12 cellular contexts compared by ENCODE assay signal in genomic region chr17:42347606-42348005, GRCh38. TPM values are rescaled to one million over a fixed set of nuclear protein-coding genes. Genes with fewer than 3 reads are reported as not detected.
DNase-seq lines count a peak whose midpoint lies in the region; ATAC-seq and TF ChIP-seq lines count a peak whose summit lies in the region.
"Had no signal": no experiment of that assay in that cellular context is flagged by ENCODE, and none has a peak within 500 bp of the region (broad histone marks: within the 10 kb centered on the region; RNA-seq: fewer than 3 reads in every experiment).

No MANE protein-coding gene starts in this region.

- H3K9me3 ChIP-seq in aorta (ENCODE audit: control insufficient read depth, low read length), result no peaks in the 10 kb centered on the region
- H3K9me3 ChIP-seq: BE2C had no signal

- peaks cover 61% of the 10 kb centered on the region for H3K36me3 Mint-ChIP-seq in stimulated activated naive CD8-positive, alpha-beta T cell treated with anti-CD3 and anti-CD28 coated beads, Interleukin-15, Interleukin-2, amounts not matched to agents 100 ng/mL and 50 ng/mL, for 24 hours (ENCODE audit: low read depth)
- peaks cover 20% of the 10 kb centered on the region for H3K36me3 Mint-ChIP-seq in chondrocyte (ENCODE audit: low read depth)
- H3K36me3 Mint-ChIP-seq in nephron progenitor cell (ENCODE audit: low read depth), result peaks cover 44% of the 10 kb centered on the region

- H3K4me1 Mint-ChIP-seq in stimulated activated naive CD8-positive, alpha-beta T cell treated with anti-CD3 and anti-CD28 coated beads, Interleukin-15, Interleukin-2, amounts not matched to agents 100 ng/mL and 50 ng/mL, for 24 hours (ENCODE audit: low read depth), result peaks cover 46% of the 10 kb centered on the region
- peaks cover 56% of the 10 kb centered on the region for H3K4me1 Mint-ChIP-seq in stimulated activated naive CD8-positive, alpha-beta T cell treated with anti-CD3 and anti-CD28 coated beads, Interleukin-15, amount 100 ng/mL, for 72 hours
- H3K4me1 Mint-ChIP-seq in chondrocyte (ENCODE audit: low read depth), result peaks cover 42% of the 10 kb centered on the region
- H3K4me1 Mint-ChIP-seq in nephron progenitor cell, result peaks cover 17% of the 10 kb centered on the region

- H3K4me1 ChIP-seq in aorta (ENCODE audit: control insufficient read depth in 1 of 2, insufficient read depth in 2 of 2, low read length in 2 of 2), result peaks cover 2 to 13% of the 10 kb centered on the region in 2 donors

- H3K27me3 ChIP-seq in aorta (ENCODE audit: control insufficient read depth in 1 of 2, insufficient read depth in 2 of 2, low read length in 1 of 2), result no peaks in the 10 kb centered on the region
- H3K27me3 ChIP-seq: BE2C had no signal

- no peaks in the 10 kb centered on the region for H3K9me3 Mint-ChIP-seq in stimulated activated naive CD8-positive, alpha-beta T cell treated with anti-CD3 and anti-CD28 coated beads, Interleukin-15, Interleukin-2, amounts not matched to agents 100 ng/mL and 50 ng/mL, for 24 hours
- no peaks in the 10 kb centered on the region for H3K9me3 Mint-ChIP-seq in stimulated activated naive CD8-positive, alpha-beta T cell treated with anti-CD3 and anti-CD28 coated beads, Interleukin-15, amount 100 ng/mL, for 72 hours
- H3K9me3 Mint-ChIP-seq in chondrocyte (ENCODE audit: low read depth), result no peaks in the 10 kb centered on the region
- no peaks in the 10 kb centered on the region for H3K9me3 Mint-ChIP-seq in nephron progenitor cell

- peak overlapping the region; percentile 32 for H3K27ac Mint-ChIP-seq in stimulated activated naive CD8-positive, alpha-beta T cell treated with anti-CD3 and anti-CD28 coated beads, Interleukin-15, Interleukin-2, amounts not matched to agents 100 ng/mL and 50 ng/mL, for 24 hours
- H3K27ac Mint-ChIP-seq in stimulated activated naive CD8-positive, alpha-beta T cell treated with anti-CD3 and anti-CD28 coated beads, Interleukin-15, amount 100 ng/mL, for 72 hours, result no peak overlapping the region
- H3K27ac Mint-ChIP-seq in chondrocyte (ENCODE audit: unreplicated experiment) (peak overlapping the region; percentile 83), nephron progenitor cell (peak overlapping the region; percentile 7)

- no peak for DNase-seq in stimulated activated naive CD8-positive, alpha-beta T cell treated with anti-CD3 and anti-CD28 coated beads, Interleukin-15, amount 100 ng/mL, for 72 hours
- no peak for DNase-seq in chondrocyte (ENCODE audit: low spot score)
- no peak for DNase-seq in nephron progenitor cell
- no peak for DNase-seq in aorta
- no peak for DNase-seq in D341Med (ENCODE audit: low spot score)
- no peak for DNase-seq in stimulated activated CD4-positive, alpha-beta T cell treated with anti-CD3 and anti-CD28 coated beads, Interleukin-4, amount 100 ng/mL, for 1 hour
- DNase-seq in NCI-H2107 (lab: John Stamatoyannopoulos, UW), result no peak
- DNase-seq: BE2C, GF-D8, NCI-H1436, NCI-H82 had no signal

- no peak for ATAC-seq in stimulated activated naive CD8-positive, alpha-beta T cell treated with anti-CD3 and anti-CD28 coated beads, Interleukin-15, amount 100 ng/mL, for 72 hours
- ATAC-seq in aorta (ENCODE audit: low FRiP score), result no peak

- H3K27ac ChIP-seq in aorta (ENCODE audit: low read depth in 1 of 2, low read length in 2 of 2), result peak overlapping the region; percentile 62 to 70

- WGBS in aorta, 2 donors, result 78 to 85% methylated on average over 3 of the region's 3 CpGs

- H3K27me3 Mint-ChIP-seq in stimulated activated naive CD8-positive, alpha-beta T cell treated with anti-CD3 and anti-CD28 coated beads, Interleukin-15, Interleukin-2, amounts not matched to agents 100 ng/mL and 50 ng/mL, for 24 hours, result no peaks in the 10 kb centered on the region
- no peaks in the 10 kb centered on the region for H3K27me3 Mint-ChIP-seq in stimulated activated naive CD8-positive, alpha-beta T cell treated with anti-CD3 and anti-CD28 coated beads, Interleukin-15, amount 100 ng/mL, for 72 hours
- no peaks in the 10 kb centered on the region for H3K27me3 Mint-ChIP-seq in chondrocyte (ENCODE audit: low read depth)
- H3K27me3 Mint-ChIP-seq in nephron progenitor cell (ENCODE audit: low read depth, poor library complexity), result peaks cover 4% of the 10 kb centered on the region

- no peak overlapping the region for H3K4me3 Mint-ChIP-seq in stimulated activated naive CD8-positive, alpha-beta T cell treated with anti-CD3 and anti-CD28 coated beads, Interleukin-15, Interleukin-2, amounts not matched to agents 100 ng/mL and 50 ng/mL, for 24 hours
- H3K4me3 Mint-ChIP-seq in stimulated activated naive CD8-positive, alpha-beta T cell treated with anti-CD3 and anti-CD28 coated beads, Interleukin-15, amount 100 ng/mL, for 72 hours, result no peak overlapping the region
- H3K4me3 Mint-ChIP-seq in chondrocyte (ENCODE audit: unreplicated experiment) (no peak overlapping the region), nephron progenitor cell (no peak overlapping the region)

- peaks cover 0 to 3% of the 10 kb centered on the region in 2 donors for H3K36me3 ChIP-seq in aorta (ENCODE audit: control insufficient read depth in 1 of 2, insufficient read depth in 2 of 2, low read length in 1 of 2)

- H3K4me3 ChIP-seq in aorta (ENCODE audit: low read length in 2 of 2), result no peak overlapping the region

- TF ChIP-seq CTCF in chondrocyte (IDR thresholded peaks at IDR 0.05), result no peak
- TF ChIP-seq CTCF in nephron progenitor cell (IDR thresholded peaks at IDR 0.05), result no peak

- intact Hi-C loops in aorta (cut with DNase I), result loop anchor here (5.0 kb wide), 1 partner anchor 40 kb away; the partner anchor contains the start of gene STAT3 (in 2 of the 2)

RNA-seq across cellular contexts. Expression of gene STAT3, which starts 40.6 kb away (rescaled TPM):
- total RNA-seq in chondrocyte (164 to 203 TPM (median 164 TPM) in 3 replicates), aorta (100 to 1,000 TPM; 279 to 297 TPM)
- polyA plus RNA-seq in aorta, result 10 to 100 TPM; 34.1 to 78.3 TPM

RNA-seq across cellular contexts. Expression of gene STAT5A, which starts 59.3 kb away (rescaled TPM):
- total RNA-seq in chondrocyte (12.2 to 17.6 TPM (median 14.3 TPM) in 3 replicates), aorta (10 to 100 TPM; 42.1 to 63.2 TPM)
- polyA plus RNA-seq in aorta, result 10 to 100 TPM; 10.9 to 20.8 TPM

Comparison
In these comparisons a context has a peak if more than half of its experiments do, and no peak if none do; other contexts are left out.
1. H3K27ac Mint-ChIP-seq: peak in stimulated activated naive CD8-positive, alpha-beta T cell treated with anti-CD3 and anti-CD28 coated beads, Interleukin-15, Interleukin-2, amounts not matched to agents 100 ng/mL and 50 ng/mL, for 24 hours (single experiment), chondrocyte (single experiment) and nephron progenitor cell (single experiment); none in stimulated activated naive CD8-positive, alpha-beta T cell treated with anti-CD3 and anti-CD28 coated beads, Interleukin-15, amount 100 ng/mL, for 72 hours (0 of 2).